In the genomic region with DNA sequence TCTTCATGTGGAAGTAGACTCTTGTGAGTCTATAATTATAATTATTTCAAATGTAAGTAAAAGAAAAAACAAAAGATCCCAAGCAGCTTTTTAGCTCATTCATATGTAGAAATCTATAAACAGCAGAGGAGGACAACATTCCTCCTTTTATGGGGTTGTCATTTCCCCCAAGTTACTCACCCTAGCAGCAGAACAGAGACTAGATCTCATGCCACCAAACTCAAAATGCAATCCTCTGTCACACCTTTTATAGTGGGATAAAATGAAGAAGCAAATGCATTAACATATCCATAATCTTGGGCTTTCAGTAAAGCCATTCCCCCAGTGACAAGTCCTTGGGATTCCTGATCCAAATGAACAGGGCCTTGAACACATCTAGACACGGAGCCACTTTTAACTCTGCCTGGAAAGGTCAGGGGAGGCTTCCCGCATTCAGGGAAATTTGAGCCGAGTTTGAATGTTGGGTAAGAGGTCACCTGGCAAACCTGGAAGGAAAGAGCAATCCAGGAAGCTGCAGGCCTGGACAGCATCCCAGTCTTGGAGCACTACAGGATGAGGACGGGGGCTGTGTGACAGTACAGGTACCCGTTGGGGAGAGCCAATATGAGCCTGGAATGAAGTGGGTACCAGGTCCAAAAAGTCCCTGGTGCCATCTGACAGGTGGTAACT, we compare ENCODE assay signal across 12 cellular contexts.
DNase-seq lines count a peak whose midpoint lies in the region; ATAC-seq and TF ChIP-seq lines count a peak whose summit lies in the region.
"Had no signal": no experiment of that assay in that cellular context is flagged by ENCODE, and none has a peak within 500 bp of the region (broad histone marks: within the 10 kb centered on the region; RNA-seq: fewer than 3 reads in every experiment).

No MANE protein-coding gene starts in this region.

- ATAC-seq in upper lobe of left lung (ENCODE audit: low FRiP score in 2 of 2) = no peak
- no peak for ATAC-seq in HG03159 (IDR thresholded peaks at IDR 0.05; ENCODE audit: unreplicated experiment)

- DNase-seq in NCI-H748 (lab: John Stamatoyannopoulos, UW; ENCODE audit: unreplicated experiment) (peak; percentile 32), NCI-H748 treated with DMSO at 0.1 percent for 48 hours (lab: John Stamatoyannopoulos, UW) (no peak), ascending aorta (ENCODE audit: low spot score in 2 of 2) (no peak), kidney tubule cell (ENCODE audit: low spot score) (peak; percentile 20), upper lobe of left lung (peak in 1 of 2 donors; percentile 76), GM13977 (ENCODE audit: low spot score) (no peak)
- DNase-seq in effector memory CD4-positive, alpha-beta T cell = no peak
- DNase-seq: activated CD8-positive, alpha-beta memory T cell treated with anti-CD3 and anti-CD28 coated beads, Interleukin-2, amount 50 U/mL, for 4 hours; NCI-H1436 treated with DMSO at 0.1 percent for 48 hours; stimulated activated CD4-positive, alpha-beta T cell treated with anti-CD3 and anti-CD28 coated beads, Interleukin-4, amount 100 ng/mL, for 24 hours had no signal

- peak overlapping the region; percentile 37 to 62 for H3K27ac ChIP-seq in ascending aorta
- H3K27ac ChIP-seq in upper lobe of left lung = peak overlapping the region; percentile 27 to 76 (median 49)
- H3K27ac ChIP-seq in effector memory CD4-positive, alpha-beta T cell (ENCODE audit: insufficient read depth, low read length, poor library complexity, severe bottlenecking) = no peak overlapping the region
- H3K27ac ChIP-seq: ovary had no signal

- intact Hi-C loops in ascending aorta (cut with DNase I) = no loop called here

- WGBS in upper lobe of left lung, 2 donors = 31 to 49% methylated on average over 5 of the region's 5 CpGs

- peaks cover 3 to 11% of the 10 kb centered on the region in 2 donors for H3K4me1 ChIP-seq in ascending aorta
- peaks cover 25 to 53% (median 37%) of the 10 kb centered on the region in 4 donors for H3K4me1 ChIP-seq in upper lobe of left lung
- H3K4me1 ChIP-seq in effector memory CD4-positive, alpha-beta T cell (ENCODE audit: control insufficient read depth, insufficient read depth, low read length, poor library complexity, severe bottlenecking) = no peaks in the 10 kb centered on the region

- no peak for TF ChIP-seq CTCF in ascending aorta (IDR thresholded peaks at IDR 0.05)
- no peak for TF ChIP-seq CTCF in upper lobe of left lung (IDR thresholded peaks at IDR 0.05)
- TF ChIP-seq CTCF in GM13977 (IDR thresholded peaks at IDR 0.05; ENCODE audit: extremely low read depth, insufficient read depth, missing control alignments) = no peak

- peak in 2 of 4 donors; percentile 41 to 90 for TF ChIP-seq EP300 in upper lobe of left lung (IDR thresholded peaks at IDR 0.05)

- no peaks in the 10 kb centered on the region for H3K27me3 ChIP-seq in ascending aorta
- no peaks in the 10 kb centered on the region for H3K27me3 ChIP-seq in upper lobe of left lung
- H3K27me3 ChIP-seq in effector memory CD4-positive, alpha-beta T cell (replicated peaks; ENCODE audit: control insufficient read depth, insufficient read depth, low read length, poor library complexity, severe bottlenecking) = no peaks in the 10 kb centered on the region
- H3K27me3 ChIP-seq: ovary had no signal

- H3K9me3 ChIP-seq in ascending aorta (no peaks in the 10 kb centered on the region), upper lobe of left lung (no peaks in the 10 kb centered on the region)
- no peaks in the 10 kb centered on the region for H3K9me3 ChIP-seq in effector memory CD4-positive, alpha-beta T cell (ENCODE audit: control insufficient read depth, low read length)
- H3K9me3 ChIP-seq: ovary had no signal

- no peaks in the 10 kb centered on the region for H3K36me3 ChIP-seq in ascending aorta
- H3K36me3 ChIP-seq in upper lobe of left lung = no peaks in the 10 kb centered on the region
- no peaks in the 10 kb centered on the region for H3K36me3 ChIP-seq in effector memory CD4-positive, alpha-beta T cell (ENCODE audit: control insufficient read depth, insufficient read depth, low read length)
- H3K36me3 ChIP-seq: ovary had no signal

- H3K4me3 ChIP-seq in ascending aorta = no peak overlapping the region
- no peak overlapping the region for H3K4me3 ChIP-seq in upper lobe of left lung
- no peak overlapping the region for H3K4me3 ChIP-seq in effector memory CD4-positive, alpha-beta T cell (ENCODE audit: insufficient read depth, low read depth, low read length, poor library complexity, severe bottlenecking)
- H3K4me3 ChIP-seq: ovary had no signal

- TF ChIP-seq POLR2A in upper lobe of left lung (IDR thresholded peaks at IDR 0.05) = no peak

- in situ Hi-C loops in GM13977 (cut with MboI; ENCODE audit: low pct_unique_long_range_greater_than_20kb, low sequenced_read_pairs, unreplicated experiment) = no loop called here

Comparison
In these comparisons a context has a peak if more than half of its experiments do, and no peak if none do; other contexts are left out.
1. DNase-seq: peak in NCI-H748 (single experiment) and kidney tubule cell (single experiment); none in NCI-H748 treated with DMSO at 0.1 percent for 48 hours (single experiment), ascending aorta (0 of 2), GM13977 (single experiment) and effector memory CD4-positive, alpha-beta T cell (0 of 3).